In the genomic region with DNA sequence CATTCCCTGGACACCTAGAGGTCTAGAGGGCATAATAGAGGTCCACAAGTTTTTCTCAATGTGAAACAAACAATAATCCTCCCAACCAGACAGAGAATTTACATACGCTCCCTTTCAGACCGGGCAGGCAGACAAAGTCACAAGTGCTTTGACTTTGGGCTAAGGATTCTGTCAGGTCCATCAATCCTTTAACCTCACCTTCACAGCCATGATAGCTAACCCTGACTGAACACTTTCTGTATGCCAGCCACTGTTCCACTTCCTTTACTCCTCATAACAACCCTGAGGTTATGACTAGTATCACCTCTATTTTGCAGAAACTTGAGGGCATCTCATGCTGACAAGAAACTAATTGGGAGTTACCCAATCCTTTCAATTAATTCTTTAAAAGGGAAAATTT, we compare ENCODE assay signal across 1 cellular context.
TF ChIP-seq lines count a peak whose summit lies in the region.

No MANE protein-coding gene starts in this region.

TF ChIP-seq in SK-N-SH treated with all-trans-retinoic acid at 6 μM for 48 hours, 23 proteins besides CTCF, POLR2A, EP300 and RAD21 (continued from another document):
- TF ChIP-seq, protein P1, sequence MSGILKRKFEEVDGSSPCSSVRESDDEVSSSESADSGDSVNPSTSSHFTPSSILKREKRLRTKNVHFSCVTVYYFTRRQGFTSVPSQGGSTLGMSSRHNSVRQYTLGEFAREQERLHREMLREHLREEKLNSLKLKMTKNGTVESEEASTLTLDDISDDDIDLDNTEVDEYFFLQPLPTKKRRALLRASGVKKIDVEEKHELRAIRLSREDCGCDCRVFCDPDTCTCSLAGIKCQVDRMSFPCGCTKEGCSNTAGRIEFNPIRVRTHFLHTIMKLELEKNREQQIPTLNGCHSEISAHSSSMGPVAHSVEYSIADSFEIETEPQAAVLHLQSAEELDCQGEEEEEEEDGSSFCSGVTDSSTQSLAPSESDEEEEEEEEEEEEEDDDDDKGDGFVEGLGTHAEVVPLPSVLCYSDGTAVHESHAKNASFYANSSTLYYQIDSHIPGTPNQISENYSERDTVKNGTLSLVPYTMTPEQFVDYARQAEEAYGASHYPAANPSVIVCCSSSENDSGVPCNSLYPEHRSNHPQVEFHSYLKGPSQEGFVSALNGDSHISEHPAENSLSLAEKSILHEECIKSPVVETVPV (CRISPR knock-in tag; IDR thresholded peaks at IDR 0.05), result no peak
- no peak for TF ChIP-seq PPARA (CRISPR knock-in tag; IDR thresholded peaks at IDR 0.05; ENCODE audit: borderline replicate concordance)
- TF ChIP-seq, protein P2, sequence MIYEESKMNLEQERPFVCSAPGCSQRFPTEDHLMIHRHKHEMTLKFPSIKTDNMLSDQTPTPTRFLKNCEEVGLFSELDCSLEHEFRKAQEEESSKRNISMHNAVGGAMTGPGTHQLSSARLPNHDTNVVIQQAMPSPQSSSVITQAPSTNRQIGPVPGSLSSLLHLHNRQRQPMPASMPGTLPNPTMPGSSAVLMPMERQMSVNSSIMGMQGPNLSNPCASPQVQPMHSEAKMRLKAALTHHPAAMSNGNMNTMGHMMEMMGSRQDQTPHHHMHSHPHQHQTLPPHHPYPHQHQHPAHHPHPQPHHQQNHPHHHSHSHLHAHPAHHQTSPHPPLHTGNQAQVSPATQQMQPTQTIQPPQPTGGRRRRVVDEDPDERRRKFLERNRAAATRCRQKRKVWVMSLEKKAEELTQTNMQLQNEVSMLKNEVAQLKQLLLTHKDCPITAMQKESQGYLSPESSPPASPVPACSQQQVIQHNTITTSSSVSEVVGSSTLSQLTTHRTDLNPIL (CRISPR knock-in tag; IDR thresholded peaks at IDR 0.05; ENCODE audit: low read depth), result no peak
- TF ChIP-seq ESRRG (CRISPR knock-in tag; IDR thresholded peaks at IDR 0.05), result no peak
- TF ChIP-seq ISL1 (CRISPR knock-in tag; IDR thresholded peaks at IDR 0.05), result no peak
- TF ChIP-seq OSR1 (CRISPR knock-in tag; IDR thresholded peaks at IDR 0.05), result no peak
- no peak for TF ChIP-seq TCF4 (CRISPR knock-in tag; IDR thresholded peaks at IDR 0.05; ENCODE audit: borderline replicate concordance)
